In genomic region chr1:16082283-16083038, GRCh38 we compare ENCODE assay signal across 8 cellular contexts. TPM values are rescaled to one million over a fixed set of nuclear protein-coding genes. Genes with fewer than 3 reads are reported as not detected.
DNase-seq lines count a peak whose midpoint lies in the region; ATAC-seq, FAIRE-seq and TF ChIP-seq lines count a peak whose summit lies in the region.

No MANE protein-coding gene starts in this region.

- no peaks in the 10 kb centered on the region for H3K79me2 ChIP-seq in endothelial cell of umbilical vein (ENCODE audit: control insufficient read depth, insufficient read depth, low read length)

- peak; percentile 88 for FAIRE-seq in endothelial cell of umbilical vein (lab: Jason Lieb, UNC)

- H4K20me1 ChIP-seq in endothelial cell of umbilical vein (replicated peaks; ENCODE audit: control insufficient read depth, extremely low read depth, insufficient read depth, low read length) = no peaks in the 10 kb centered on the region

- H3K9me3 Mint-ChIP-seq in activated CD8-positive, alpha-beta T cell treated with anti-CD3 and anti-CD28 coated beads, Interleukin-2, amount 10 ng/mL, durations not matched to agents 7 days and 5 days (ENCODE audit: insufficient read depth) = no peaks in the 10 kb centered on the region
- no peaks in the 10 kb centered on the region for H3K9me3 Mint-ChIP-seq in naive B cell

- H3K27me3 ChIP-seq in endothelial cell of umbilical vein (ENCODE audit: control insufficient read depth in 2 of 2, insufficient read depth in 2 of 2, low read length in 2 of 2) = no peaks in the 10 kb centered on the region

- no peak overlapping the region for H2AFZ ChIP-seq in endothelial cell of umbilical vein (ENCODE audit: low read depth, low read length)

- dilution Hi-C loops in endothelial cell of umbilical vein (cut with MboI; ENCODE audit: extremely low pct_ligation_motif_present, low sequenced_read_pairs) = no loop called here

- no peak overlapping the region for H3K4me2 ChIP-seq in endothelial cell of umbilical vein (ENCODE audit: insufficient read depth, low read length)

- H3K9me3 ChIP-seq in endothelial cell of umbilical vein (replicated peaks; ENCODE audit: control insufficient read depth, insufficient read depth, low read length) = no peaks in the 10 kb centered on the region

- H3K4me1 Mint-ChIP-seq in activated CD8-positive, alpha-beta T cell treated with anti-CD3 and anti-CD28 coated beads, Interleukin-2, amount 10 ng/mL, durations not matched to agents 7 days and 5 days (ENCODE audit: low read depth) = peaks cover 9% of the 10 kb centered on the region
- H3K4me1 Mint-ChIP-seq in naive B cell = peaks cover 6 to 8% (median 7%) of the 10 kb centered on the region in 3 donors

- no peaks in the 10 kb centered on the region for H3K4me1 ChIP-seq in endothelial cell of umbilical vein (ENCODE audit: control insufficient read depth, extremely low read depth, insufficient read depth, low read length)

- POLR2A ChIA-PET in activated CD8-positive, alpha-beta T cell treated with anti-CD3 and anti-CD28 coated beads, Interleukin-2, amount 10 ng/mL, durations not matched to agents 7 days and 5 days (lab: Charles Lee) = interaction anchor here (0.7 to 1.5 kb wide), 2 partner anchors 104 to 109 kb away, joined by 3 to 4 read pairs; no protein-coding TSS in a partner anchor
- POLR2A ChIA-PET in endothelial cell of umbilical vein (lab: Charles Lee) = interaction anchor here (1.1 kb wide), 1 partner anchor 69 kb away, joined by 3 read pairs; no protein-coding TSS in a partner anchor

- peak; percentile 31 for DNase-seq in NK-92 treated with Interleukin-12 subunit alpha and Interleukin-12 subunit beta, amount 100 ng/mL, for 24 hours (lab: John Stamatoyannopoulos, UW)
- DNase-seq in NK-92 (lab: John Stamatoyannopoulos, UW; ENCODE audit: unreplicated experiment) = no peak
- peak; percentile 18 for DNase-seq in NCI-H446 treated with DMSO at 0.1 percent for 48 hours (lab: John Stamatoyannopoulos, UW)
- DNase-seq in activated CD8-positive, alpha-beta T cell treated with anti-CD3 and anti-CD28 coated beads, Interleukin-2, amount 10 ng/mL, durations not matched to agents 7 days and 5 days = peak; percentile 78
- DNase-seq in endothelial cell of umbilical vein (ENCODE audit: low read depth, low spot score) = peak; percentile 60
- peak; percentile 26 for DNase-seq in naive B cell
- peak; percentile 31 for DNase-seq in superior temporal gyrus (ENCODE audit: extremely low spot score)

- H3K4me3 Mint-ChIP-seq in activated CD8-positive, alpha-beta T cell treated with anti-CD3 and anti-CD28 coated beads, Interleukin-2, amount 10 ng/mL, durations not matched to agents 7 days and 5 days = no peak overlapping the region
- H3K4me3 Mint-ChIP-seq in naive B cell = no peak overlapping the region

- ATAC-seq in activated CD8-positive, alpha-beta T cell treated with anti-CD3 and anti-CD28 coated beads, Interleukin-2, amount 10 ng/mL, durations not matched to agents 7 days and 5 days = peak; percentile 45
- peak in 1 of 2 donors; percentile 34 for ATAC-seq in naive B cell (ENCODE audit: low read depth in 2 of 2)
- ATAC-seq in GM19023 (IDR thresholded peaks at IDR 0.05; ENCODE audit: unreplicated experiment) = no peak

- TF ChIP-seq CTCF in endothelial cell of umbilical vein (IDR thresholded peaks at IDR 0.05; ENCODE audit: extremely low read depth in 1 of 2, insufficient read depth in 1 of 2, low read depth in 1 of 2, low read length in 2 of 2) = peak; percentile 91 to 92

- CTCF ChIA-PET in activated CD8-positive, alpha-beta T cell treated with anti-CD3 and anti-CD28 coated beads, Interleukin-2, amount 10 ng/mL, durations not matched to agents 7 days and 5 days (lab: Charles Lee) = interaction anchor here (0.8 to 9.8 kb wide), 27 partner anchors 9 to 358 kb away, joined by 3 to 244 read pairs (median 4); partner anchors contain the start of genes FAM131C and NECAP2
- CTCF ChIA-PET in endothelial cell of umbilical vein (lab: Charles Lee) = interaction anchor here (0.8 to 13.2 kb wide), 43 partner anchors 9 to 285 kb away, joined by 3 to 353 read pairs (median 6); partner anchors contain the start of genes EPHA2, FAM131C, FBXO42 and SZRD1

- H3K27ac Mint-ChIP-seq in activated CD8-positive, alpha-beta T cell treated with anti-CD3 and anti-CD28 coated beads, Interleukin-2, amount 10 ng/mL, durations not matched to agents 7 days and 5 days = no peak overlapping the region
- H3K27ac Mint-ChIP-seq in naive B cell = no peak overlapping the region

- no peaks in the 10 kb centered on the region for H3K9me1 ChIP-seq in endothelial cell of umbilical vein (replicated peaks; ENCODE audit: control insufficient read depth, extremely low read depth, insufficient read depth, low read length)

- H3K4me3 ChIP-seq in endothelial cell of umbilical vein (replicated peaks in 1 of 3; ENCODE audit: insufficient read depth in 1 of 3, low read depth in 1 of 3, low read length in 3 of 3) = no peak overlapping the region

- H3K9ac ChIP-seq in endothelial cell of umbilical vein (replicated peaks; ENCODE audit: extremely low read depth, insufficient read depth, low read length) = no peak overlapping the region

- TF ChIP-seq POLR2A in endothelial cell of umbilical vein (IDR thresholded peaks at IDR 0.05; ENCODE audit: low read depth, low read length) = no peak

- H3K36me3 Mint-ChIP-seq in activated CD8-positive, alpha-beta T cell treated with anti-CD3 and anti-CD28 coated beads, Interleukin-2, amount 10 ng/mL, durations not matched to agents 7 days and 5 days (ENCODE audit: low read depth) = no peaks in the 10 kb centered on the region
- no peaks in the 10 kb centered on the region for H3K36me3 Mint-ChIP-seq in naive B cell

- H3K27ac ChIP-seq in endothelial cell of umbilical vein (ENCODE audit: insufficient read depth, low read depth, low read length) = no peak overlapping the region

- no TSS peak for BruUV-seq in endothelial cell of umbilical vein (replicated peaks; lab: Mats Ljungman, UMichigan)

- no peaks in the 10 kb centered on the region for H3K36me3 ChIP-seq in endothelial cell of umbilical vein (ENCODE audit: control insufficient read depth in 2 of 2, extremely low read depth in 1 of 2, insufficient read depth in 2 of 2, low read length in 2 of 2)

- intact Hi-C loops in endothelial cell of umbilical vein (cut with micrococcal nuclease) = loop anchor here (1.0 to 2.0 kb wide), 3 partner anchors 62 to 105 kb away; partner anchors contain the start of gene EPHA2

- H3K27me3 Mint-ChIP-seq in activated CD8-positive, alpha-beta T cell treated with anti-CD3 and anti-CD28 coated beads, Interleukin-2, amount 10 ng/mL, durations not matched to agents 7 days and 5 days (ENCODE audit: low read depth) = no peaks in the 10 kb centered on the region
- peaks cover 0 to 11% (median 0%) of the 10 kb centered on the region in 3 donors for H3K27me3 Mint-ChIP-seq in naive B cell

TF ChIP-seq in endothelial cell of umbilical vein, 7 proteins besides CTCF, POLR2A, EP300 and RAD21:
- TF ChIP-seq MAX (IDR thresholded peaks at IDR 0.05; ENCODE audit: insufficient read depth, insufficient read length) = no peak
- TF ChIP-seq FOS (IDR thresholded peaks at IDR 0.05; ENCODE audit: borderline replicate concordance, insufficient read depth, low read length) = no peak
- TF ChIP-seq EZH2 (IDR thresholded peaks at IDR 0.05; ENCODE audit: borderline replicate concordance, low read depth, low read length, severe bottlenecking) = no peak
- TF ChIP-seq JUN (IDR thresholded peaks at IDR 0.05; ENCODE audit: borderline replicate concordance, insufficient read depth, insufficient read length, low read depth) = no peak
- no peak for TF ChIP-seq POLR2AphosphoS5 (IDR thresholded peaks at IDR 0.05; ENCODE audit: insufficient read depth, low read depth, low read length)
- no peak for TF ChIP-seq GATA2 (IDR thresholded peaks at IDR 0.05; ENCODE audit: insufficient read depth, insufficient read length, low read depth, low read length)
- TF ChIP-seq MYC (IDR thresholded peaks at IDR 0.05; ENCODE audit: low read depth, low read length) = no peak

RNA-seq across cellular contexts. Expression of gene FAM131C, which starts 9.0 kb away (rescaled TPM):
- total RNA-seq in activated CD8-positive, alpha-beta T cell treated with anti-CD3 and anti-CD28 coated beads, Interleukin-2, amount 10 ng/mL, durations not matched to agents 7 days and 5 days = 1 to 10 TPM; 6.0 to 6.1 TPM
- total RNA-seq in endothelial cell of umbilical vein = 0.44 TPM in 1 of 2 replicates, not detected in the other
- polyA plus RNA-seq in endothelial cell of umbilical vein = 0.23 and 0.32 TPM in 2 replicates
- 0.17 and 0.23 TPM in 2 replicates for polyA plus RNA-seq in endothelial cell of umbilical vein (2011; cell fraction: cytosol; rRNA removed)
- polyA plus RNA-seq in endothelial cell of umbilical vein (2011; cell fraction: nucleus; rRNA removed) = 0.13 and 0.25 TPM in 2 replicates
- polyA plus RNA-seq in endothelial cell of umbilical vein (2012) = 0.70 and 1.3 TPM in 2 replicates
- polyA minus RNA-seq in endothelial cell of umbilical vein = not detected in 2 replicates
- polyA minus RNA-seq in endothelial cell of umbilical vein (2011; cell fraction: cytosol; rRNA and poly(A)+ RNA removed) = 1.3 TPM
- polyA minus RNA-seq in endothelial cell of umbilical vein (2011; cell fraction: nucleus; rRNA and poly(A)+ RNA removed) = not detected in 2 replicates
- not detected for polyA plus RNA-seq in naive B cell (ENCODE audit: low read depth in 6 of 6)

RNA-seq across cellular contexts. Expression of gene CLCNKB, which starts 38.9 kb away (rescaled TPM):
- not detected for total RNA-seq in activated CD8-positive, alpha-beta T cell treated with anti-CD3 and anti-CD28 coated beads, Interleukin-2, amount 10 ng/mL, durations not matched to agents 7 days and 5 days
- total RNA-seq in endothelial cell of umbilical vein = not detected in 2 replicates
- polyA plus RNA-seq in endothelial cell of umbilical vein = 0.18 and 0.40 TPM in 2 replicates
- polyA plus RNA-seq in endothelial cell of umbilical vein (2011; cell fraction: cytosol; rRNA removed) = 0.10 TPM in 2 replicates
- 0.53 and 0.60 TPM in 2 replicates for polyA plus RNA-seq in endothelial cell of umbilical vein (2011; cell fraction: nucleus; rRNA removed)
- not detected in 2 replicates for polyA plus RNA-seq in endothelial cell of umbilical vein (2012)
- polyA minus RNA-seq in endothelial cell of umbilical vein = 1.2 TPM in 1 of 2 replicates, not detected in the other
- polyA minus RNA-seq in endothelial cell of umbilical vein (2011; cell fraction: cytosol; rRNA and poly(A)+ RNA removed) = not detected
- polyA minus RNA-seq in endothelial cell of umbilical vein (2011; cell fraction: nucleus; rRNA and poly(A)+ RNA removed) = not detected in 2 replicates
- polyA plus RNA-seq in naive B cell (ENCODE audit: low read depth in 6 of 6) = not detected
